ENCODE assay signal across 10 cellular contexts in the genomic region with DNA sequence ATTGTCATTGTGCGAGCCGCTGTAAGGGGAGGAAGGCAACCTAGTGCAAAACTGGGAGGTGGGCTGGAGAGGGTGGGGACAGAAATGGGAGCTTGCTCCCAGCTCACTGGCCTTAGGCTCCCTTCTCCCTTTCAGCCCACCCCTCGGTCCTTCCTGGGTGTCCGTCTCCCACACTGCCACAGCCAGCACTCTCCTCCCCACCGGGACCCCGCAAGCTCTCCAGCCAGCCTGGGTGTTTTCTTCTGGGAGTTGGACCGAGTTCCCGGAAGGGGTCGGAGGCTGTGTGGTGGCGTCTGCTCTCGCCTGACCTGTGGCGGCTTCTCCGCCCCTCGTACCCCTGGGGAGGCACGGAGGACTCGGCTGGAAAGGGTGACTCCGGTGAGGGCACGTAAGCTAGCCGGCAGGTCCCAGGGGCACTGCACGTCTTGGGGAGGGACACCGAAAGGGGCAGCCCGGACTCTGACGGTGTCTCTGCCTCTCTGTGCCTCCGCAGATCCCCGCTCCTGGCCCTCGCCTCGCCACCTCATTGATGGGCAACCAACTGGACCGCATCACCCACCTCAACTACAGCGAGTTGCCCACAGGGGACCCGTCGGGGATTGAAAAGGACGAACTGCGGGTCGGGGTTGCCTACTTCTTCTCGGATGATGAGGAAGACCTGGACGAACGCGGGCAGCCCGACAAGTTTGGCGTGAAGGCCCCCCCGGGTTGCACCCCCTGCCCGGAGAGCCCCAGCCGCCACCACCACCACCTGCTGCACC. TPM values are rescaled to one million over a fixed set of nuclear protein-coding genes. Genes with fewer than 3 reads are reported as not detected.
DNase-seq lines count a peak whose midpoint lies in the region; ATAC-seq, FAIRE-seq and TF ChIP-seq lines count a peak whose summit lies in the region.
"Had no signal": no experiment of that assay in that cellular context is flagged by ENCODE, and none has a peak within 500 bp of the region (broad histone marks: within the 10 kb centered on the region; RNA-seq: fewer than 3 reads in every experiment).

No MANE protein-coding gene starts in this region.

- no peaks in the 10 kb centered on the region for H3K36me3 ChIP-seq in astrocyte (ENCODE audit: insufficient read depth, low read length)
- no peaks in the 10 kb centered on the region for H3K36me3 ChIP-seq in iPS-20b (ENCODE audit: insufficient read depth, low read depth, low read length)
- no peaks in the 10 kb centered on the region for H3K36me3 ChIP-seq in smooth muscle cell (ENCODE audit: low read depth)

- H2AFZ ChIP-seq in astrocyte (ENCODE audit: low read depth, low read length) = peak overlapping the region; percentile 99
- H2AFZ ChIP-seq in smooth muscle cell (ENCODE audit: low read depth) = no peak overlapping the region

- H3K79me2 ChIP-seq in astrocyte (ENCODE audit: insufficient read depth, low read length) = no peaks in the 10 kb centered on the region
- H3K79me2 ChIP-seq in smooth muscle cell (ENCODE audit: low read depth) = no peaks in the 10 kb centered on the region

- H3K9me3 Mint-ChIP-seq in astrocyte (ENCODE audit: unreplicated experiment) = no peaks in the 10 kb centered on the region
- H3K9me3 Mint-ChIP-seq: stimulated activated naive CD8-positive, alpha-beta T cell treated with anti-CD3 and anti-CD28 coated beads, Interleukin-15, Interleukin-2, amounts not matched to agents 100 ng/mL and 50 ng/mL, for 24 hours had no signal

- H3K4me3 Mint-ChIP-seq in astrocyte (ENCODE audit: unreplicated experiment) = peak overlapping the region; percentile 86
- H3K4me3 Mint-ChIP-seq: stimulated activated naive CD8-positive, alpha-beta T cell treated with anti-CD3 and anti-CD28 coated beads, Interleukin-15, Interleukin-2, amounts not matched to agents 100 ng/mL and 50 ng/mL, for 24 hours had no signal

- H3K9me3 ChIP-seq in astrocyte (ENCODE audit: insufficient read depth, low read depth, low read length) = no peaks in the 10 kb centered on the region
- no peaks in the 10 kb centered on the region for H3K9me3 ChIP-seq in iPS-20b (ENCODE audit: insufficient read depth, low read depth, low read length)
- H3K9me3 ChIP-seq in smooth muscle cell (replicated peaks; ENCODE audit: low read depth) = no peaks in the 10 kb centered on the region

- peaks cover 7% of the 10 kb centered on the region for H3K27me3 Mint-ChIP-seq in astrocyte (ENCODE audit: low read depth, unreplicated experiment)

- TF ChIP-seq CTCF in astrocyte (IDR thresholded peaks at IDR 0.05; ENCODE audit: insufficient read depth, low read depth, low read length) (no peak), smooth muscle cell (IDR thresholded peaks at IDR 0.05; ENCODE audit: borderline replicate concordance, insufficient read depth, poor library complexity, severe bottlenecking) (no peak)

- DNase-seq in DMS153 treated with DMSO at 0.1 percent for 48 hours (lab: John Stamatoyannopoulos, UW; ENCODE audit: unreplicated experiment) = peak; percentile 55
- no peak for DNase-seq in DMS153 (lab: John Stamatoyannopoulos, UW)
- DNase-seq in astrocyte (ENCODE audit: low read depth) = no peak
- DNase-seq in smooth muscle cell (lab: John Stamatoyannopoulos, UW; ENCODE audit: unreplicated experiment) = no peak
- no peak for DNase-seq in RKO (ENCODE audit: low spot score)
- no peak for DNase-seq in stimulated activated CD4-positive, alpha-beta T cell treated with anti-CD3 and anti-CD28 coated beads, Interleukin-2, amount 100 ng/mL, for 24 hours

- H3K4me1 Mint-ChIP-seq in astrocyte (ENCODE audit: low read depth, unreplicated experiment) = peaks cover 25% of the 10 kb centered on the region

- no peaks in the 10 kb centered on the region for H4K20me1 ChIP-seq in astrocyte (ENCODE audit: insufficient read depth, low read length)
- no peaks in the 10 kb centered on the region for H4K20me1 ChIP-seq in smooth muscle cell (ENCODE audit: low read depth)

- no peak for FAIRE-seq in astrocyte (lab: Jason Lieb, UNC)
- FAIRE-seq: A204.1 had no signal

- H3K4me2 ChIP-seq in astrocyte (ENCODE audit: low read length) (peak overlapping the region; percentile 93), smooth muscle cell (peak overlapping the region; percentile 89)

- no peaks in the 10 kb centered on the region for H3F3A ChIP-seq in smooth muscle cell (ENCODE audit: low read depth)

- H3K4me1 ChIP-seq in astrocyte (ENCODE audit: insufficient read depth, low read length) = peaks cover 27% of the 10 kb centered on the region
- peaks cover 6% of the 10 kb centered on the region; the same call in 1 of the 2 replicates for H3K4me1 ChIP-seq in iPS-20b (ENCODE audit: insufficient read depth, low read length)
- H3K4me1 ChIP-seq in smooth muscle cell (ENCODE audit: low read depth) = no peaks in the 10 kb centered on the region

- peak overlapping the region; percentile 68 for H3K4me3 ChIP-seq in astrocyte (ENCODE audit: insufficient read depth, low read depth, low read length)
- H3K4me3 ChIP-seq in iPS-20b (ENCODE audit: low read length) = peak overlapping the region; percentile 71
- H3K4me3 ChIP-seq in smooth muscle cell = peak overlapping the region; percentile 63

- H3K27ac Mint-ChIP-seq in astrocyte (ENCODE audit: unreplicated experiment) = no peak overlapping the region
- H3K27ac Mint-ChIP-seq: stimulated activated naive CD8-positive, alpha-beta T cell treated with anti-CD3 and anti-CD28 coated beads, Interleukin-15, Interleukin-2, amounts not matched to agents 100 ng/mL and 50 ng/mL, for 24 hours had no signal

- H3K36me3 Mint-ChIP-seq in astrocyte (ENCODE audit: low read depth, unreplicated experiment) = no peaks in the 10 kb centered on the region

- 7% methylated on average over 42 of the region's 43 CpGs for WGBS in smooth muscle cell (ENCODE audit: low lambda C conversion rate)

- ATAC-seq in HG02588 (IDR thresholded peaks at IDR 0.05; ENCODE audit: unreplicated experiment) = no peak

- H3K27ac ChIP-seq in astrocyte (ENCODE audit: low read depth, low read length) (no peak overlapping the region), iPS-20b (ENCODE audit: low read length) (no peak overlapping the region), smooth muscle cell (ENCODE audit: low read depth) (no peak overlapping the region)

- peaks cover 17% of the 10 kb centered on the region for H3K27me3 ChIP-seq in astrocyte (ENCODE audit: insufficient read depth, low read length)
- peaks cover 87% of the 10 kb centered on the region for H3K27me3 ChIP-seq in iPS-20b (ENCODE audit: insufficient read depth, low read length)
- peaks cover 86% of the 10 kb centered on the region for H3K27me3 ChIP-seq in smooth muscle cell (ENCODE audit: low read depth)

- H3K9ac ChIP-seq in astrocyte (ENCODE audit: low read length) = no peak overlapping the region
- H3K9ac ChIP-seq in iPS-20b (ENCODE audit: low read depth, low read length) = no peak overlapping the region
- H3K9ac ChIP-seq in smooth muscle cell (ENCODE audit: low read depth) = no peak overlapping the region

RNA-seq across cellular contexts. Expression of a gene that starts 1.1 kb away (rescaled TPM):
- total RNA-seq in astrocyte (17.6 and 28.3 TPM in 2 replicates), smooth muscle cell (7.0 and 9.3 TPM in 2 replicates)
- polyA plus RNA-seq in smooth muscle cell = 4.6 and 7.9 TPM in 2 replicates
